ENCODE assay signal across 18 cellular contexts in genomic region chr9:38001430-38001829, GRCh38.
DNase-seq lines count a peak whose midpoint lies in the region; ATAC-seq, FAIRE-seq and TF ChIP-seq lines count a peak whose summit lies in the region.
"Had no signal": no experiment of that assay in that cellular context is flagged by ENCODE, and none has a peak within 500 bp of the region (broad histone marks: within the 10 kb centered on the region; RNA-seq: fewer than 3 reads in every experiment).

No MANE protein-coding gene starts in this region.

- H3K9ac ChIP-seq in IMR-90 (ENCODE audit: low read depth, low read length) (no peak overlapping the region), kidney (ENCODE audit: low read length in 2 of 2) (no peak overlapping the region)

- BruUV-seq in IMR-90 (replicated peaks; lab: Mats Ljungman, UMichigan) = no TSS peak

- H4K8ac ChIP-seq in IMR-90 (ENCODE audit: low read depth in 2 of 2, low read length in 2 of 2) = no peak overlapping the region

- H2BK15ac ChIP-seq in IMR-90 (ENCODE audit: low read depth, low read length) = no peak overlapping the region

- no peak overlapping the region for H3K18ac ChIP-seq in IMR-90 (ENCODE audit: low read depth, low read length)

- no peak overlapping the region for H4K5ac ChIP-seq in IMR-90 (ENCODE audit: low read depth, low read length)

- no peak overlapping the region for H2AFZ ChIP-seq in IMR-90 (replicated peaks; ENCODE audit: low read length, poor library complexity)

- peak overlapping the region; percentile 20; the same call in 1 of the 2 replicates for H3K23ac ChIP-seq in IMR-90 (ENCODE audit: low read depth, low read length)

- WGBS in IMR-90 (ENCODE audit: extremely low coverage in 2 of 2, insufficient read length in 1 of 2), 2 experiments = 100% methylated on average over 5 of the region's 7 CpGs; no CpG with 5 or more reads in 1 of the 2 experiments
- 85 to 90% (median 89%) methylated on average over 7 of the region's 7 CpGs for WGBS in psoas muscle, 3 donors

- no peak for ATAC-seq in IMR-90 (ENCODE audit: low read depth)
- no peak for ATAC-seq in RWPE2 (ENCODE audit: low read depth)
- ATAC-seq in psoas muscle = no peak
- ATAC-seq in GM18498 (IDR thresholded peaks at IDR 0.05; ENCODE audit: unreplicated experiment) = no peak
- ATAC-seq: A549, HepG2 had no signal

- no peak for TF ChIP-seq POLR2A in IMR-90 (IDR thresholded peaks at IDR 0.05; ENCODE audit: low read depth, low read length)
- TF ChIP-seq POLR2A in uterus (IDR thresholded peaks at IDR 0.05) = no peak

- H4K91ac ChIP-seq in IMR-90 (ENCODE audit: insufficient read depth, low read depth, low read length) = no peak overlapping the region; the same call in 1 of the 2 replicates

- no peaks in the 10 kb centered on the region for H3K9me3 ChIP-seq in IMR-90 (ENCODE audit: control insufficient read depth, insufficient read depth, low read length)
- H3K9me3 ChIP-seq in RWPE2 (ENCODE audit: severe bottlenecking) = no peaks in the 10 kb centered on the region
- no peaks in the 10 kb centered on the region for H3K9me3 ChIP-seq in kidney (ENCODE audit: control insufficient read depth in 1 of 2, low read length in 2 of 2)
- no peaks in the 10 kb centered on the region for H3K9me3 ChIP-seq in psoas muscle
- no peaks in the 10 kb centered on the region for H3K9me3 ChIP-seq in uterus
- H3K9me3 ChIP-seq: A549, BE2C had no signal

- peaks cover 50% of the 10 kb centered on the region for H4K20me1 ChIP-seq in IMR-90 (ENCODE audit: insufficient read depth, low read length)

- no peak for FAIRE-seq in kidney (lab: Jason Lieb, UNC)
- FAIRE-seq: A549, G401.6, HepG2, HTR-8/SVneo had no signal

- no peak overlapping the region for H3K4me3 Mint-ChIP-seq in activated naive CD8-positive, alpha-beta T cell treated with anti-CD3 and anti-CD28 coated beads for 36 hours
- H3K4me3 Mint-ChIP-seq: CD4-positive, alpha-beta memory T cell had no signal

- DNase-seq in IMR-90 (no peak), RWPE2 (ENCODE audit: low spot score) (no peak), kidney (peak; percentile 40), substantia nigra (lab: John Stamatoyannopoulos, UW) (no peak), psoas muscle (no peak), uterus (no peak)
- no peak for DNase-seq in activated naive CD8-positive, alpha-beta T cell treated with anti-CD3 and anti-CD28 coated beads for 36 hours
- DNase-seq: BE2C; CD4-positive, alpha-beta memory T cell; DMS79; GOT3; HCEC 1CT had no signal

- no peak for TF ChIP-seq RAD21 in IMR-90 (IDR thresholded peaks at IDR 0.05; ENCODE audit: low read length)

- H3K79me1 ChIP-seq in IMR-90 (ENCODE audit: low read depth in 1 of 2, low read length in 2 of 2) = peaks cover 63 to 99% of the 10 kb centered on the region in 2 experiments

- dilution Hi-C loops in IMR-90 (cut with HindIII; ENCODE audit: low sequenced_read_pairs, unreplicated experiment) = no loop called here

- H3K27me3 ChIP-seq in IMR-90 (ENCODE audit: control insufficient read depth, insufficient read depth, low read length) = no peaks in the 10 kb centered on the region
- no peaks in the 10 kb centered on the region for H3K27me3 ChIP-seq in RWPE2 (ENCODE audit: insufficient read depth, poor library complexity, severe bottlenecking)
- H3K27me3 ChIP-seq in psoas muscle (ENCODE audit: insufficient read depth in 3 of 3, low read length in 2 of 3) = no peaks in the 10 kb centered on the region
- no peaks in the 10 kb centered on the region for H3K27me3 ChIP-seq in uterus
- H3K27me3 ChIP-seq: BE2C had no signal

- no peak overlapping the region for H3K4me2 ChIP-seq in IMR-90 (ENCODE audit: low read depth, low read length)
- H3K4me2 ChIP-seq: A549 had no signal

- H3K36me3 ChIP-seq in IMR-90 (ENCODE audit: control insufficient read depth, insufficient read depth, low read length) (peaks cover 22% of the 10 kb centered on the region), RWPE2 (ENCODE audit: low read depth) (peaks cover 5% of the 10 kb centered on the region), kidney (ENCODE audit: control insufficient read depth in 1 of 2, insufficient read depth in 2 of 2, low read length in 2 of 2) (no peaks in the 10 kb centered on the region), psoas muscle (ENCODE audit: insufficient read depth in 1 of 2, low read depth in 1 of 2) (no peaks in the 10 kb centered on the region), uterus (no peaks in the 10 kb centered on the region)
- H3K36me3 ChIP-seq: BE2C had no signal

- no peak overlapping the region for H2BK20ac ChIP-seq in IMR-90 (ENCODE audit: low read depth, low read length)

- H3K27ac ChIP-seq in IMR-90 (ENCODE audit: insufficient read depth, low read length) = no peak overlapping the region
- H3K27ac ChIP-seq in RWPE2 (ENCODE audit: poor library complexity, severe bottlenecking) = peak overlapping the region; percentile 95
- no peak overlapping the region for H3K27ac ChIP-seq in kidney (ENCODE audit: low read depth in 2 of 2, low read length in 2 of 2)
- peak overlapping the region; percentile 99 for H3K27ac ChIP-seq in substantia nigra (ENCODE audit: low read depth, low read length, poor library complexity, severe bottlenecking)
- no peak overlapping the region for H3K27ac ChIP-seq in psoas muscle
- H3K27ac ChIP-seq in uterus = no peak overlapping the region
- H3K27ac ChIP-seq: C4-2B had no signal

- H2BK5ac ChIP-seq in IMR-90 (ENCODE audit: low read depth, low read length, poor library complexity, severe bottlenecking) = no peak overlapping the region

- TF ChIP-seq CTCF in IMR-90 (conservative IDR thresholded peaks at IDR 0.05; ENCODE audit: low read depth, low read length) = no peak
- no peak for TF ChIP-seq CTCF in RWPE2 (IDR thresholded peaks at IDR 0.05; ENCODE audit: poor library complexity, severe bottlenecking)
- no peak for TF ChIP-seq CTCF in kidney (IDR thresholded peaks at IDR 0.05; ENCODE audit: borderline replicate concordance, extremely low read depth, insufficient read depth)
- TF ChIP-seq CTCF in psoas muscle (IDR thresholded peaks at IDR 0.05) = no peak
- no peak for TF ChIP-seq CTCF in uterus (IDR thresholded peaks at IDR 0.05)

- H2AK5ac ChIP-seq in IMR-90 (ENCODE audit: low read depth, low read length) = peak overlapping the region; percentile 3; the same call in 1 of the 2 replicates

- H3K14ac ChIP-seq in IMR-90 (replicated peaks; ENCODE audit: low read depth, low read length) = no peak overlapping the region

- H3K4me3 ChIP-seq in IMR-90 (ENCODE audit: insufficient read depth, low read depth, low read length) (no peak overlapping the region), RWPE2 (ENCODE audit: severe bottlenecking) (no peak overlapping the region), kidney (ENCODE audit: low read length in 2 of 2) (no peak overlapping the region), psoas muscle (no peak overlapping the region), uterus (no peak overlapping the region)
- H3K4me3 ChIP-seq: A549 had no signal

- no peaks in the 10 kb centered on the region for H3K36me3 Mint-ChIP-seq in activated naive CD8-positive, alpha-beta T cell treated with anti-CD3 and anti-CD28 coated beads for 36 hours
- H3K36me3 Mint-ChIP-seq: CD4-positive, alpha-beta memory T cell had no signal

- no peak overlapping the region for H3K27ac Mint-ChIP-seq in activated naive CD8-positive, alpha-beta T cell treated with anti-CD3 and anti-CD28 coated beads for 36 hours
- H3K27ac Mint-ChIP-seq: CD4-positive, alpha-beta memory T cell had no signal

- peaks cover 60% of the 10 kb centered on the region for H3K9me1 ChIP-seq in IMR-90 (ENCODE audit: insufficient read depth, low read length)

- in situ Hi-C loops in IMR-90 (cut with MboI; ENCODE audit: low sequenced_read_pairs) = no loop called here

- H3K4me1 ChIP-seq in IMR-90 (ENCODE audit: control insufficient read depth, insufficient read depth, low read length) (peaks cover 51% of the 10 kb centered on the region), RWPE2 (ENCODE audit: insufficient read depth, poor library complexity, severe bottlenecking) (peaks cover 33% of the 10 kb centered on the region), kidney (ENCODE audit: control insufficient read depth in 1 of 2, insufficient read depth in 1 of 2, low read depth in 1 of 2, low read length in 2 of 2) (peaks cover 14 to 18% of the 10 kb centered on the region in 2 donors), psoas muscle (no peaks in the 10 kb centered on the region), uterus (no peaks in the 10 kb centered on the region)

- H3K4ac ChIP-seq in IMR-90 (ENCODE audit: low read depth, low read length) = peak overlapping the region; percentile 27; the same call in 1 of the 2 replicates

- H3K4me1 Mint-ChIP-seq in activated naive CD8-positive, alpha-beta T cell treated with anti-CD3 and anti-CD28 coated beads for 36 hours = peaks cover 6% of the 10 kb centered on the region

- intact Hi-C loops in IMR-90 (cut with micrococcal nuclease) (no loop called here), kidney (cut with DNase I) (no loop called here), psoas muscle (cut with DNase I) (no loop called here), uterus (cut with DNase I; ENCODE audit: low total_unique reads) (no loop called here)

- no peak overlapping the region for H2AK9ac ChIP-seq in IMR-90 (replicated peaks; ENCODE audit: low read depth, low read length, poor library complexity)

- CTCF ChIA-PET in IMR-90 (lab: Yijun Ruan, JAX) = no interaction called here

- H3K9me3 Mint-ChIP-seq in activated naive CD8-positive, alpha-beta T cell treated with anti-CD3 and anti-CD28 coated beads for 36 hours = no peaks in the 10 kb centered on the region
- H3K9me3 Mint-ChIP-seq: CD4-positive, alpha-beta memory T cell had no signal

- H3K27me3 Mint-ChIP-seq in activated naive CD8-positive, alpha-beta T cell treated with anti-CD3 and anti-CD28 coated beads for 36 hours = no peaks in the 10 kb centered on the region

- H2BK120ac ChIP-seq in IMR-90 (ENCODE audit: low read depth, low read length) = no peak overlapping the region

- no peak overlapping the region for H3K56ac ChIP-seq in IMR-90 (ENCODE audit: extremely low read depth, insufficient read depth, low read length)

- POLR2A ChIA-PET in IMR-90 (lab: Charles Lee; ENCODE audit: unreplicated experiment) = no interaction called here

TF ChIP-seq in IMR-90, 13 proteins besides CTCF, POLR2A, EP300 and RAD21 (continues in another document):
- TF ChIP-seq SMC3 (IDR thresholded peaks at IDR 0.05; ENCODE audit: low read depth, low read length) (no peak), CHD1 (IDR thresholded peaks at IDR 0.05; ENCODE audit: low read depth, low read length) (no peak), MAZ (IDR thresholded peaks at IDR 0.05; ENCODE audit: borderline replicate concordance, low read depth, low read length) (no peak), BHLHE40 (IDR thresholded peaks at IDR 0.05; ENCODE audit: low read depth, low read length) (no peak), MXI1 (IDR thresholded peaks at IDR 0.05; ENCODE audit: borderline replicate concordance, low read depth, low read length) (no peak), RCOR1 (IDR thresholded peaks at IDR 0.05; ENCODE audit: insufficient replicate concordance, low read length) (no peak)

Comparison
In these comparisons a context has a peak if more than half of its experiments do, and no peak if none do; other contexts are left out.
1. H3K27ac ChIP-seq: peak in RWPE2 (single experiment) and substantia nigra (single experiment); none in IMR-90 (single experiment), kidney (0 of 2), psoas muscle (single experiment) and uterus (0 of 2).